ENCODE assay signal across 8 cellular contexts in genomic region chr5:37668524-37669047, GRCh38.
DNase-seq lines count a peak whose midpoint lies in the region; ATAC-seq and TF ChIP-seq lines count a peak whose summit lies in the region.

No MANE protein-coding gene starts in this region.

- no peak overlapping the region for H3K4me2 ChIP-seq in H9 (ENCODE audit: insufficient read depth, insufficient read length, low read length)

- H3K14ac ChIP-seq in H9 (ENCODE audit: insufficient read depth, low read length): no peak overlapping the region

- no peak overlapping the region for H4K91ac ChIP-seq in H9 (ENCODE audit: insufficient read length, low read depth, low read length)

- H2BK5ac ChIP-seq in H9 (ENCODE audit: insufficient read length, low read length): no peak overlapping the region

- no peak overlapping the region for H3K4me3 Mint-ChIP-seq in activated CD4-positive, alpha-beta T cell treated with anti-CD3 and anti-CD28 coated beads, Interleukin-2, amount 10 ng/mL, durations not matched to agents 24 days and 14 days
- no peak overlapping the region for H3K4me3 Mint-ChIP-seq in H9

- 12 to 18% (median 16%) methylated on average over 2 of the region's 2 CpGs for WGBS in ovary, 3 donors
- WGBS in H9 (ENCODE audit: extremely low coverage, insufficient read length, low lambda C conversion rate): no CpG with 5 or more reads among the region's 2 CpGs

- ATAC-seq in HG03025 (IDR thresholded peaks at IDR 0.05; ENCODE audit: low FRiP score, unreplicated experiment): no peak

- peak; percentile 31 for DNase-seq in ELF-1 (ENCODE audit: low read depth, low spot score)
- DNase-seq in NCI-H510A (lab: John Stamatoyannopoulos, UW): peak; percentile 86
- DNase-seq in erythroblast (lab: John Stamatoyannopoulos, UW): peak; percentile 59 to 64
- DNase-seq in ovary: peak in 4 of 5 donors; percentile 27 to 44 (median 38)
- DNase-seq in activated CD4-positive, alpha-beta T cell treated with anti-CD3 and anti-CD28 coated beads, Interleukin-2, amount 10 ng/mL, durations not matched to agents 24 days and 14 days: no peak
- no peak for DNase-seq in H9
- no peak for DNase-seq in activated CD4-positive, alpha-beta T cell treated with anti-CD3 and anti-CD28 coated beads for 48 hours

- H3K23ac ChIP-seq in H9 (ENCODE audit: insufficient read length, low read depth, low read length): no peak overlapping the region

- H3K27ac Mint-ChIP-seq in activated CD4-positive, alpha-beta T cell treated with anti-CD3 and anti-CD28 coated beads, Interleukin-2, amount 10 ng/mL, durations not matched to agents 24 days and 14 days: no peak overlapping the region
- H3K27ac Mint-ChIP-seq in H9: no peak overlapping the region

- no peaks in the 10 kb centered on the region for H3K9me3 Mint-ChIP-seq in activated CD4-positive, alpha-beta T cell treated with anti-CD3 and anti-CD28 coated beads, Interleukin-2, amount 10 ng/mL, durations not matched to agents 24 days and 14 days
- H3K9me3 Mint-ChIP-seq in H9: no peaks in the 10 kb centered on the region

- no peak overlapping the region for H4K5ac ChIP-seq in H9 (ENCODE audit: insufficient read length, low read depth, low read length)

- no peaks in the 10 kb centered on the region for H3K79me2 ChIP-seq in H9 (ENCODE audit: insufficient read depth, low read length)

- H3K18ac ChIP-seq in H9 (ENCODE audit: insufficient read length, low read depth, low read length): no peak overlapping the region

- intact Hi-C loops in ovary (cut with DNase I): no loop called here
- intact Hi-C loops in activated CD4-positive, alpha-beta T cell treated with anti-CD3 and anti-CD28 coated beads, Interleukin-2, amount 10 ng/mL, durations not matched to agents 24 days and 14 days (cut with micrococcal nuclease): loop anchor here (5.0 kb wide), 1 partner anchor 39 kb away; no protein-coding TSS in a partner anchor

- no peaks in the 10 kb centered on the region for H3K36me3 Mint-ChIP-seq in activated CD4-positive, alpha-beta T cell treated with anti-CD3 and anti-CD28 coated beads, Interleukin-2, amount 10 ng/mL, durations not matched to agents 24 days and 14 days (ENCODE audit: low read depth)
- no peaks in the 10 kb centered on the region for H3K36me3 Mint-ChIP-seq in H9 (ENCODE audit: insufficient read depth in 1 of 3, low read depth in 3 of 3)

- H3K9ac ChIP-seq in H9 (ENCODE audit: extremely low read depth, insufficient read length, low read length): no peak overlapping the region

- H3K27me3 ChIP-seq in ovary (no peaks in the 10 kb centered on the region), H9 (ENCODE audit: insufficient read depth, low read length) (no peaks in the 10 kb centered on the region)

- H3K4me1 ChIP-seq in ovary (ENCODE audit: insufficient read depth) (peaks cover 11% of the 10 kb centered on the region), H9 (ENCODE audit: insufficient read depth, low read length) (no peaks in the 10 kb centered on the region; the same call in 1 of the 2 replicates)

- no peaks in the 10 kb centered on the region for H3K79me1 ChIP-seq in H9 (ENCODE audit: insufficient read depth, low read depth, low read length, poor library complexity, severe bottlenecking)

- no peak overlapping the region for H2BK120ac ChIP-seq in H9 (ENCODE audit: low read depth, low read length, poor library complexity, severe bottlenecking)

- H3K36me3 ChIP-seq in ovary: no peaks in the 10 kb centered on the region

- no peak overlapping the region for H3K27ac ChIP-seq in ovary
- no peak overlapping the region for H3K27ac ChIP-seq in H9 (ENCODE audit: insufficient read length, low read depth, low read length)

- no peak for TF ChIP-seq EP300 in ovary (IDR thresholded peaks at IDR 0.05)

- no peak overlapping the region for H3K56ac ChIP-seq in H9 (ENCODE audit: insufficient read length, low read depth, low read length)

- no peak overlapping the region for H4K8ac ChIP-seq in H9 (replicated peaks; ENCODE audit: insufficient read length, low read depth, low read length)

- peaks cover 12% of the 10 kb centered on the region for H3K4me1 Mint-ChIP-seq in activated CD4-positive, alpha-beta T cell treated with anti-CD3 and anti-CD28 coated beads, Interleukin-2, amount 10 ng/mL, durations not matched to agents 24 days and 14 days
- H3K4me1 Mint-ChIP-seq in H9: peaks cover 1 to 7% of the 10 kb centered on the region in 2 experiments

- no peak overlapping the region for H2BK20ac ChIP-seq in H9 (ENCODE audit: low read depth, low read length, poor library complexity, severe bottlenecking)

- no peak overlapping the region for H2BK12ac ChIP-seq in H9 (ENCODE audit: insufficient read length, low read depth, low read length)

- H3T11ph ChIP-seq in H9 (ENCODE audit: low read length): no peak overlapping the region

- TF ChIP-seq CTCF in ovary (IDR thresholded peaks at IDR 0.05) (no peak), H9 (conservative IDR thresholded peaks at IDR 0.05) (no peak)

- no peaks in the 10 kb centered on the region for H3K23me2 ChIP-seq in H9 (ENCODE audit: insufficient read length, low read depth, low read length, poor library complexity, severe bottlenecking)

- no peaks in the 10 kb centered on the region for H3K9me3 ChIP-seq in ovary
- H3K9me3 ChIP-seq in H9 (ENCODE audit: control insufficient read depth, low read depth, low read length): no peaks in the 10 kb centered on the region

- H4K20me1 ChIP-seq in H9 (ENCODE audit: control insufficient read depth, insufficient read depth, insufficient read length): no peaks in the 10 kb centered on the region

- H2AFZ ChIP-seq in H9 (ENCODE audit: low read length): no peak overlapping the region

- TF ChIP-seq POLR2A in erythroblast (IDR thresholded peaks at IDR 0.05; ENCODE audit: low read length) (no peak), ovary (IDR thresholded peaks at IDR 0.05) (no peak)

- no peak overlapping the region for H2BK15ac ChIP-seq in H9 (ENCODE audit: low read depth, low read length)

- no peak overlapping the region for H3K4me3 ChIP-seq in ovary

- no peaks in the 10 kb centered on the region for H3K27me3 Mint-ChIP-seq in activated CD4-positive, alpha-beta T cell treated with anti-CD3 and anti-CD28 coated beads, Interleukin-2, amount 10 ng/mL, durations not matched to agents 24 days and 14 days
- H3K27me3 Mint-ChIP-seq in H9 (ENCODE audit: low read depth): no peaks in the 10 kb centered on the region

- H3K4ac ChIP-seq in H9 (ENCODE audit: low read depth, low read length): no peak overlapping the region

- no peak overlapping the region for H2AK5ac ChIP-seq in H9 (ENCODE audit: insufficient read length, low read length)

Comparison
In these comparisons a context has a peak if more than half of its experiments do, and no peak if none do; other contexts are left out.
1. DNase-seq: peak in ELF-1 (single experiment), NCI-H510A (single experiment), erythroblast (2 of 2) and ovary (4 of 5); none in activated CD4-positive, alpha-beta T cell treated with anti-CD3 and anti-CD28 coated beads, Interleukin-2, amount 10 ng/mL, durations not matched to agents 24 days and 14 days (single experiment), H9 (single experiment) and activated CD4-positive, alpha-beta T cell treated with anti-CD3 and anti-CD28 coated beads for 48 hours (single experiment).